ENCODE assay signal across 8 cellular contexts in the genomic region with DNA sequence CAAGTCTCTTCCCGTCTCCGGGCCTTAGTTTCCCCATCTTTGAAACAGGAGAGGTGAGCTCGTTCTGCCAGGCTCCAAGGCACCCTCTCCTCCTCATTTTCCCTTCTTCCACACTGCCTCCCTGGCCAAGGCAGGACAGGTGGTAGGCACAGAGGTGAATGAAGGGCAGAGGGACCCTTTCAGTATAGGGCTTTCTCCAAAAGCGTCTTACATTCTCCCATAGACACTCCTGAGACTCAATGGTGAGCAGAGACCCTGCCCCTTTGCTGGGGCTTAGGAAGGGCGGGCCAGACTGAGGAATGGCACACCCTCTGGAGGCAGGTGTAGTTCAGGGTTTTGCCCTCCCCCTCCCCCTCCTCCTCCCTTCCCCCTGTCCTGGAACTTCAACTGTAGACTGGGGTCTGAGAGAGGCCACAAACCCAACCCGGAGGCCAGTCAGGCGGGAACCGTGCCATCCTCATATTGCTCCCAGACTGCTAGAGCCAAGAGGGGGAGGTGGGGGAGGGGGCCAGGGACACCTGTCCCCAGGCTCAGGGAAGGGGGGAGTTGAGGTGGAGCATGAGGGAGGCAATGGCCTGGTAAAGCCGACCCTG. TPM values are rescaled to one million over a fixed set of nuclear protein-coding genes. Genes with fewer than 3 reads are reported as not detected.
DNase-seq lines count a peak whose midpoint lies in the region; ATAC-seq and TF ChIP-seq lines count a peak whose summit lies in the region.

No MANE protein-coding gene starts in this region.

- H3K36me3 ChIP-seq in SK-N-MC (ENCODE audit: insufficient read depth, low read length), result peaks cover 24% of the 10 kb centered on the region
- peaks cover 7% of the 10 kb centered on the region for H3K36me3 ChIP-seq in iPS-15b (ENCODE audit: control insufficient read depth, insufficient read depth, low read length)
- H3K36me3 ChIP-seq in thoracic aorta, result peaks cover 32% of the 10 kb centered on the region

- ATAC-seq in thoracic aorta (ENCODE audit: insufficient number of reproducible peaks, low FRiP score, low read depth), result no peak
- ATAC-seq in GM18870 (IDR thresholded peaks at IDR 0.05; ENCODE audit: unreplicated experiment), result no peak

- no peak for TF ChIP-seq CTCF in thoracic aorta (IDR thresholded peaks at IDR 0.05)

- H3K4me1 ChIP-seq in iPS-15b (ENCODE audit: control insufficient read depth, insufficient read depth, low read length) (peaks cover 11% of the 10 kb centered on the region), thoracic aorta (ENCODE audit: control insufficient read depth in 1 of 2, low read depth in 2 of 2) (peaks cover 41 to 43% of the 10 kb centered on the region in 2 donors)

- H3K27ac ChIP-seq in SK-N-MC, result no peak overlapping the region
- peak overlapping the region; percentile 92 to 96 for H3K27ac ChIP-seq in thoracic aorta

- H3K27me3 Mint-ChIP-seq in immature natural killer cell (ENCODE audit: low read depth in 3 of 3), result peaks cover 15 to 37% (median 18%) of the 10 kb centered on the region in 3 donors

- H3K4me3 ChIP-seq in SK-N-MC (peak overlapping the region; percentile 95), iPS-15b (ENCODE audit: low read depth, low read length) (peak overlapping the region; percentile 93), thoracic aorta (peak overlapping the region; percentile 93)

- H3K9ac ChIP-seq in SK-N-MC (ENCODE audit: insufficient read length) (no peak overlapping the region), iPS-15b (ENCODE audit: low read depth, low read length) (no peak overlapping the region)

- H3K4me1 Mint-ChIP-seq in immature natural killer cell, result peaks cover 46 to 50% of the 10 kb centered on the region in 2 donors

- peak overlapping the region in 2 of 5 donors; percentile 47 to 60 for H3K4me3 Mint-ChIP-seq in immature natural killer cell

- H3K36me3 Mint-ChIP-seq in immature natural killer cell, result no peaks in the 10 kb centered on the region

- peaks cover 0 to under 1% (median 0%) of the 10 kb centered on the region in 6 donors for H3K9me3 Mint-ChIP-seq in immature natural killer cell

- H3K27ac Mint-ChIP-seq in immature natural killer cell, result peak overlapping the region in 1 of 6 donors; percentile 45

- no peaks in the 10 kb centered on the region for H3K9me3 ChIP-seq in SK-N-MC (ENCODE audit: low read depth, low read length)
- no peaks in the 10 kb centered on the region for H3K9me3 ChIP-seq in iPS-15b (ENCODE audit: control insufficient read depth, insufficient read depth, low read length)
- H3K9me3 ChIP-seq in thoracic aorta, result no peaks in the 10 kb centered on the region

- peaks cover 40% of the 10 kb centered on the region for H3K27me3 ChIP-seq in iPS-15b (ENCODE audit: control insufficient read depth, insufficient read depth, low read length)
- H3K27me3 ChIP-seq in thoracic aorta (replicated peaks; ENCODE audit: insufficient read depth), result no peaks in the 10 kb centered on the region

- DNase-seq in NCI-H82 (lab: John Stamatoyannopoulos, UW), result peak; percentile 68
- no peak for DNase-seq in NCI-H82 treated with DMSO at 0.1 percent for 48 hours (lab: John Stamatoyannopoulos, UW; ENCODE audit: unreplicated experiment)
- no peak for DNase-seq in SK-N-MC (ENCODE audit: low read depth, low spot score)
- DNase-seq in thoracic aorta (ENCODE audit: low spot score), result no peak
- DNase-seq in immature natural killer cell, result no peak
- no peak for DNase-seq in stimulated activated CD4-positive, alpha-beta T cell treated with anti-CD3 and anti-CD28 coated beads, Interleukin-15, amount 100 ng/mL, for 24 hours

RNA-seq across cellular contexts. Expression of gene PLEKHH3, which starts 1.9 kb away (rescaled TPM):
- 10 to 100 TPM; 54.8 to 59.2 TPM for total RNA-seq in thoracic aorta
- not detected for polyA plus RNA-seq in immature natural killer cell

RNA-seq across cellular contexts. Expression of gene CCR10, which starts 6.8 kb away (rescaled TPM):
- 1 to 10 TPM; 3.2 to 3.4 TPM for total RNA-seq in thoracic aorta
- polyA plus RNA-seq in immature natural killer cell, result under 1 TPM in 2 of 3 donors, not detected in 1; 0.17 to 0.26 TPM

RNA-seq across cellular contexts. Expression of gene CNTNAP1, which starts 7.5 kb away (rescaled TPM):
- total RNA-seq in thoracic aorta, result 10 to 100 TPM in 1 of 2 donors, 1 to 10 TPM in 1; 9.1 to 19.6 TPM
- under 1 TPM in 1 of 3 donors, not detected in 2; 0.73 TPM for polyA plus RNA-seq in immature natural killer cell

RNA-seq across cellular contexts. Expression of gene TUBG2, which starts 15.8 kb away (rescaled TPM):
- total RNA-seq in thoracic aorta, result 10 to 100 TPM; 47.2 to 49.0 TPM
- 1 to 10 TPM; 1.3 to 4.0 (median 3.4) TPM for polyA plus RNA-seq in immature natural killer cell
